Comparison of ENCODE assay signal across 14 cellular contexts in the genomic region with DNA sequence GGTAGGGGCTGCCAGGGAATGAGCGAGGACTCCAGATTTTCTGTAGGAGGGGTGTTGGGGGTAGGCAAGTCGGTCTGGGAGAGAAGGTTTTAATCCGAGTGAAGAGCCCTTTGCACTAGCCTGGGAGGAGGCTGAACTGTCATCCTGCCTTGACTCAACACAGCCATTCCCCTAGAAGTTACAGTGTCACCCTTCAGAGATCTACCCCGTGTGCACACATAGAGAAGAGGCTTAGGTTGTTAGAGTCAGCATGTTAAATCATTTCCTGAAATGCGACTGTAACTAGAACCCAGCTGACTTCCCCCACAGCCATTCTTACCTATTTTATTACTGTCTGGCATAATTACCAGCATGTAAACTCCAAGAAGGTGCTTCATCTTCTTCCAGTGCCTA. TPM values are rescaled to one million over a fixed set of nuclear protein-coding genes. Genes with fewer than 3 reads are reported as not detected.
DNase-seq lines count a peak whose midpoint lies in the region; ATAC-seq and TF ChIP-seq lines count a peak whose summit lies in the region.
"Not testable (repeated sequence)": the region's sequence is repeated elsewhere in the genome, so short reads cannot be mapped to it uniquely, and the experiment has no call there.
"Had no signal": no experiment of that assay in that cellular context is flagged by ENCODE, and none has a peak within 500 bp of the region (broad histone marks: within the 10 kb centered on the region; RNA-seq: fewer than 3 reads in every experiment).

No MANE protein-coding gene starts in this region.

- H3K4me1 ChIP-seq in parathyroid adenoma = peaks cover 19% of the 10 kb centered on the region
- peaks cover 2 to 15% (median 10%) of the 10 kb centered on the region in 5 donors for H3K4me1 ChIP-seq in subcutaneous abdominal adipose tissue (ENCODE audit: control insufficient read depth in 5 of 5, insufficient read depth in 5 of 5, low read length in 5 of 5)

- not testable (repeated sequence) for TF ChIP-seq CTCF in Calu3 (IDR thresholded peaks at IDR 0.05; ENCODE audit: unreplicated experiment); parathyroid adenoma (IDR thresholded peaks at IDR 0.05)

- intact Hi-C loops in Calu3 (cut with micrococcal nuclease; ENCODE audit: unreplicated experiment); activated CD4-positive, alpha-beta T cell treated with anti-CD3 and anti-CD28 coated beads, Interleukin-2, amount 10 ng/mL, durations not matched to agents 24 days and 14 days (cut with micrococcal nuclease); activated T-helper 2 cell treated with anti-CD3 and anti-CD28 coated beads, Interferon-gamma antibody, Interleukin-2, Interleukin-4, amounts not matched to agents 10 μg/mL and 5 μg/mL and 100 μg/mL, durations not matched to agents 14 hours and 24 hours and 36 hours (cut with micrococcal nuclease): not testable (repeated sequence)

- not testable (repeated sequence) for H3K36me3 Mint-ChIP-seq in Calu3 (ENCODE audit: insufficient read depth, unreplicated experiment); activated CD4-positive, alpha-beta T cell treated with anti-CD3 and anti-CD28 coated beads, Interleukin-2, amount 10 ng/mL, durations not matched to agents 24 days and 14 days (ENCODE audit: low read depth); activated T-helper 2 cell treated with anti-CD3 and anti-CD28 coated beads, Interferon-gamma antibody, Interleukin-2, Interleukin-4, amounts not matched to agents 10 μg/mL and 5 μg/mL and 100 μg/mL, durations not matched to agents 14 hours and 24 hours and 36 hours (ENCODE audit: low read depth); central memory CD8-positive, alpha-beta T cell (ENCODE audit: insufficient read depth)

- CTCF ChIA-PET in Calu3 (lab: Charles Lee) = not testable (repeated sequence)

- peak overlapping the region; percentile 72 for H3K4me3 Mint-ChIP-seq in Calu3 (ENCODE audit: low read depth, unreplicated experiment)
- H3K4me3 Mint-ChIP-seq in activated CD4-positive, alpha-beta T cell treated with anti-CD3 and anti-CD28 coated beads, Interleukin-2, amount 10 ng/mL, durations not matched to agents 24 days and 14 days = peak overlapping the region; percentile 77
- H3K4me3 Mint-ChIP-seq in activated T-helper 2 cell treated with anti-CD3 and anti-CD28 coated beads, Interferon-gamma antibody, Interleukin-2, Interleukin-4, amounts not matched to agents 10 μg/mL and 5 μg/mL and 100 μg/mL, durations not matched to agents 14 hours and 24 hours and 36 hours (ENCODE audit: low read depth) = peak overlapping the region; percentile 68
- peak overlapping the region; percentile 81 for H3K4me3 Mint-ChIP-seq in central memory CD8-positive, alpha-beta T cell

- H3K9ac ChIP-seq in parathyroid adenoma; subcutaneous abdominal adipose tissue (ENCODE audit: low read length in 5 of 5): not testable (repeated sequence)

- not testable (repeated sequence) for H3K4me3 ChIP-seq in parathyroid adenoma (ENCODE audit: low read depth, low read length)
- peak overlapping the region in 4 of 5 donors; percentile 40 to 67 (median 62) for H3K4me3 ChIP-seq in subcutaneous abdominal adipose tissue (ENCODE audit: low read depth in 1 of 5, low read length in 5 of 5)

- H3K36me3 ChIP-seq in parathyroid adenoma (ENCODE audit: control insufficient read depth, insufficient read depth, low read length); subcutaneous abdominal adipose tissue (ENCODE audit: control insufficient read depth in 5 of 5, insufficient read depth in 5 of 5, low read length in 5 of 5): not testable (repeated sequence)

- H2AFZ ChIP-seq in parathyroid adenoma = peak overlapping the region; percentile 98

- H3K4me2 ChIP-seq in parathyroid adenoma (ENCODE audit: low read length) = not testable (repeated sequence)

- ATAC-seq in central memory CD8-positive, alpha-beta T cell (replicated peaks; ENCODE audit: extremely low read depth, poor library complexity, severe bottlenecking) = peak; percentile 82

- H3K27me3 Mint-ChIP-seq in Calu3 (ENCODE audit: unreplicated experiment) = peaks cover 97% of the 10 kb centered on the region
- H3K27me3 Mint-ChIP-seq in activated CD4-positive, alpha-beta T cell treated with anti-CD3 and anti-CD28 coated beads, Interleukin-2, amount 10 ng/mL, durations not matched to agents 24 days and 14 days = peaks cover 23% of the 10 kb centered on the region
- peaks cover 13% of the 10 kb centered on the region for H3K27me3 Mint-ChIP-seq in activated T-helper 2 cell treated with anti-CD3 and anti-CD28 coated beads, Interferon-gamma antibody, Interleukin-2, Interleukin-4, amounts not matched to agents 10 μg/mL and 5 μg/mL and 100 μg/mL, durations not matched to agents 14 hours and 24 hours and 36 hours (ENCODE audit: low read depth)
- not testable (repeated sequence) for H3K27me3 Mint-ChIP-seq in central memory CD8-positive, alpha-beta T cell

- not testable (repeated sequence) for BruUV-seq in Calu3 (replicated peaks; lab: Mats Ljungman, UMichigan)

- H3K79me2 ChIP-seq in parathyroid adenoma = not testable (repeated sequence)

- H3K27ac Mint-ChIP-seq in Calu3 (ENCODE audit: unreplicated experiment); activated T-helper 2 cell treated with anti-CD3 and anti-CD28 coated beads, Interferon-gamma antibody, Interleukin-2, Interleukin-4, amounts not matched to agents 10 μg/mL and 5 μg/mL and 100 μg/mL, durations not matched to agents 14 hours and 24 hours and 36 hours: not testable (repeated sequence)
- H3K27ac Mint-ChIP-seq in activated CD4-positive, alpha-beta T cell treated with anti-CD3 and anti-CD28 coated beads, Interleukin-2, amount 10 ng/mL, durations not matched to agents 24 days and 14 days = peak overlapping the region; percentile 59
- H3K27ac Mint-ChIP-seq in central memory CD8-positive, alpha-beta T cell (ENCODE audit: low read depth) = peak overlapping the region; percentile 68

- H3K9me3 ChIP-seq in parathyroid adenoma (ENCODE audit: control insufficient read depth, low read length); subcutaneous abdominal adipose tissue (ENCODE audit: control insufficient read depth in 5 of 5, low read length in 5 of 5): not testable (repeated sequence)

- H3K27ac ChIP-seq in parathyroid adenoma; subcutaneous abdominal adipose tissue (ENCODE audit: low read depth, low read length): not testable (repeated sequence)

- not testable (repeated sequence) for DNase-seq in Calu3; activated T-helper 2 cell treated with anti-CD3 and anti-CD28 coated beads, Interferon-gamma antibody, Interleukin-2, Interleukin-4, amounts not matched to agents 10 μg/mL and 5 μg/mL and 100 μg/mL, durations not matched to agents 14 hours and 24 hours and 36 hours (ENCODE audit: low spot score); central memory CD8-positive, alpha-beta T cell (ENCODE audit: low spot score in 2 of 2)
- DNase-seq in NOMO-1 treated with DMSO at 0.1 percent for 48 hours (lab: John Stamatoyannopoulos, UW; ENCODE audit: unreplicated experiment) (peak; percentile 55), left kidney (ENCODE audit: low read depth, low spot score) (peak; percentile 64)
- DNase-seq in activated CD4-positive, alpha-beta T cell treated with anti-CD3 and anti-CD28 coated beads, Interleukin-2, amount 10 ng/mL, durations not matched to agents 24 days and 14 days = peak; percentile 66

- peaks cover 21% of the 10 kb centered on the region for H3K4me1 Mint-ChIP-seq in Calu3 (ENCODE audit: low read depth, unreplicated experiment)
- H3K4me1 Mint-ChIP-seq in activated CD4-positive, alpha-beta T cell treated with anti-CD3 and anti-CD28 coated beads, Interleukin-2, amount 10 ng/mL, durations not matched to agents 24 days and 14 days = peaks cover 17% of the 10 kb centered on the region
- H3K4me1 Mint-ChIP-seq in activated T-helper 2 cell treated with anti-CD3 and anti-CD28 coated beads, Interferon-gamma antibody, Interleukin-2, Interleukin-4, amounts not matched to agents 10 μg/mL and 5 μg/mL and 100 μg/mL, durations not matched to agents 14 hours and 24 hours and 36 hours (ENCODE audit: low read depth) = peaks cover 27% of the 10 kb centered on the region
- peaks cover 17% of the 10 kb centered on the region for H3K4me1 Mint-ChIP-seq in central memory CD8-positive, alpha-beta T cell

- not testable (repeated sequence) for H3K27me3 ChIP-seq in parathyroid adenoma (ENCODE audit: control insufficient read depth, insufficient read depth, low read length)
- H3K27me3 ChIP-seq in subcutaneous abdominal adipose tissue (ENCODE audit: control insufficient read depth in 5 of 5, insufficient read depth in 4 of 5, low read length in 5 of 5) = peaks cover 7 to 40% (median 20%) of the 10 kb centered on the region in 5 donors

- not testable (repeated sequence) for H3K9me3 Mint-ChIP-seq in Calu3 (ENCODE audit: low read depth, unreplicated experiment); activated CD4-positive, alpha-beta T cell treated with anti-CD3 and anti-CD28 coated beads, Interleukin-2, amount 10 ng/mL, durations not matched to agents 24 days and 14 days; activated T-helper 2 cell treated with anti-CD3 and anti-CD28 coated beads, Interferon-gamma antibody, Interleukin-2, Interleukin-4, amounts not matched to agents 10 μg/mL and 5 μg/mL and 100 μg/mL, durations not matched to agents 14 hours and 24 hours and 36 hours; central memory CD8-positive, alpha-beta T cell

RNA-seq across cellular contexts. Expression of gene PPY, which starts 14.3 kb away (rescaled TPM):
- not detected in 2 replicates for total RNA-seq in Calu3 (2022)
- total RNA-seq in activated CD4-positive, alpha-beta T cell treated with anti-CD3 and anti-CD28 coated beads, Interleukin-2, amount 10 ng/mL, durations not matched to agents 24 days and 14 days = not detected in 2 replicates
- total RNA-seq in activated T-helper 2 cell treated with anti-CD3 and anti-CD28 coated beads, Interferon-gamma antibody, Interleukin-2, Interleukin-4, amounts not matched to agents 10 μg/mL and 5 μg/mL and 100 μg/mL, durations not matched to agents 14 hours and 24 hours and 36 hours = not detected in 2 replicates
- total RNA-seq: esophagus mucosa; H4; K562; liver; T-helper 2 cell treated with Interferon-gamma antibody and Interleukin-4, amounts not matched to agents 100 ng/mL and 5 ng/mL, for 36 hours; testis had no signal

RNA-seq across cellular contexts. Expression of gene MPP2, which starts 20.6 kb away (rescaled TPM):
- 5.5 and 6.7 TPM in 2 replicates for total RNA-seq in Calu3 (2022)
- total RNA-seq in activated CD4-positive, alpha-beta T cell treated with anti-CD3 and anti-CD28 coated beads, Interleukin-2, amount 10 ng/mL, durations not matched to agents 24 days and 14 days = 0.83 and 1.3 TPM in 2 replicates
- 1.2 and 1.4 TPM in 2 replicates for total RNA-seq in activated T-helper 2 cell treated with anti-CD3 and anti-CD28 coated beads, Interferon-gamma antibody, Interleukin-2, Interleukin-4, amounts not matched to agents 10 μg/mL and 5 μg/mL and 100 μg/mL, durations not matched to agents 14 hours and 24 hours and 36 hours

RNA-seq across cellular contexts. Expression of gene PYY, which starts 25.8 kb away (rescaled TPM):
- not detected in 2 replicates for total RNA-seq in Calu3 (2022)
- 0.26 TPM in 1 of 2 replicates, not detected in the other for total RNA-seq in activated CD4-positive, alpha-beta T cell treated with anti-CD3 and anti-CD28 coated beads, Interleukin-2, amount 10 ng/mL, durations not matched to agents 24 days and 14 days
- 0.18 TPM in 1 of 2 replicates, not detected in the other for total RNA-seq in activated T-helper 2 cell treated with anti-CD3 and anti-CD28 coated beads, Interferon-gamma antibody, Interleukin-2, Interleukin-4, amounts not matched to agents 10 μg/mL and 5 μg/mL and 100 μg/mL, durations not matched to agents 14 hours and 24 hours and 36 hours
- total RNA-seq: esophagus mucosa; K562; liver; T-helper 2 cell treated with Interferon-gamma antibody and Interleukin-4, amounts not matched to agents 100 ng/mL and 5 ng/mL, for 36 hours had no signal
